24 cellular contexts compared by ENCODE assay signal in genomic region chr7:142379445-142379844, GRCh38.
"Had no signal": no experiment of that assay in that cellular context is flagged by ENCODE, and none has a peak within 500 bp of the region (broad histone marks: within the 10 kb centered on the region; RNA-seq: fewer than 3 reads in every experiment).

No MANE protein-coding gene starts in this region.

- H3K4me3 ChIP-seq: cardiac muscle cell, esophagus squamous epithelium, left ventricle myocardium inferior, skin epidermis, testis had no signal

- H3K27ac ChIP-seq: cardiac muscle cell, esophagus squamous epithelium, left ventricle myocardium inferior, skin epidermis, testis had no signal

- H3K27me3 ChIP-seq: cardiac muscle cell, esophagus squamous epithelium, testis had no signal

- H3K4me3 Mint-ChIP-seq: activated CD4-positive, alpha-beta T cell treated with anti-CD3 and anti-CD28 coated beads for 36 hours; activated naive CD8-positive, alpha-beta T cell treated with anti-CD3 and anti-CD28 coated beads, Interleukin-2, amount 10 ng/mL, durations not matched to agents 7 days and 5 days; activated T-helper 1 cell treated with anti-CD3 and anti-CD28 coated beads, Interleukin-12 subunit alpha, Interleukin-12 subunit beta, Interleukin-2, Interleukin-4 antibody, amounts not matched to agents 30 ng/mL and 10 ng/mL and 1 ng/mL, durations not matched to agents 14 hours and 24 hours and 36 hours; immature natural killer cell; nephron progenitor cell; T-helper 2 cell treated with Interferon-gamma antibody and Interleukin-4, amounts not matched to agents 5 μg/mL and 100 μg/mL, for 36 hours; WTC11 had no signal

- H3K36me3 Mint-ChIP-seq: activated naive CD8-positive, alpha-beta T cell treated with anti-CD3 and anti-CD28 coated beads, Interleukin-2, amount 10 ng/mL, durations not matched to agents 7 days and 5 days; immature natural killer cell; WTC11 had no signal

- ATAC-seq: activated CD4-positive, alpha-beta T cell treated with anti-CD3 and anti-CD28 coated beads for 36 hours; WTC11 had no signal

- DNase-seq: activated CD4-positive, alpha-beta T cell treated with anti-CD3 and anti-CD28 coated beads for 36 hours; activated CD4-positive, alpha-beta T cell treated with anti-CD3 and anti-CD28 coated beads, Interleukin-2, amount 50 U/mL, for 48 hours; activated gamma-delta T cell treated with Interleukin-2 at 50 U/mL for 16 hours; activated naive CD8-positive, alpha-beta T cell treated with anti-CD3 and anti-CD28 coated beads, Interleukin-2, amount 10 ng/mL, durations not matched to agents 7 days and 5 days; activated T-cell treated with anti-CD3 and anti-CD28 coated beads for 4 hours; amygdala; dermis blood vessel endothelial cell; effector memory CD4-positive, alpha-beta T cell; esophagus squamous epithelium; immature natural killer cell; kidney glomerular epithelial cell; left ventricle myocardium inferior; mammary epithelial cell; midbrain; nephron progenitor cell; occipital lobe; stimulated activated CD4-positive, alpha-beta T cell treated with anti-CD3 and anti-CD28 coated beads, Interleukin-15, amount 100 ng/mL, for 24 hours; stimulated activated CD4-positive, alpha-beta T cell treated with anti-CD3 and anti-CD28 coated beads, Interleukin-2, amount 100 ng/mL, for 48 hours; testis had no signal

- H3K36me3 ChIP-seq: cardiac muscle cell, esophagus squamous epithelium, left ventricle myocardium inferior had no signal

- H3K27ac Mint-ChIP-seq: activated CD4-positive, alpha-beta T cell treated with anti-CD3 and anti-CD28 coated beads for 36 hours; activated naive CD8-positive, alpha-beta T cell treated with anti-CD3 and anti-CD28 coated beads, Interleukin-2, amount 10 ng/mL, durations not matched to agents 7 days and 5 days; activated T-helper 1 cell treated with anti-CD3 and anti-CD28 coated beads, Interleukin-12 subunit alpha, Interleukin-12 subunit beta, Interleukin-2, Interleukin-4 antibody, amounts not matched to agents 30 ng/mL and 10 ng/mL and 1 ng/mL, durations not matched to agents 14 hours and 24 hours and 36 hours; immature natural killer cell; nephron progenitor cell; T-helper 2 cell treated with Interferon-gamma antibody and Interleukin-4, amounts not matched to agents 5 μg/mL and 100 μg/mL, for 36 hours; WTC11 had no signal

- H3K9me3 Mint-ChIP-seq: activated naive CD8-positive, alpha-beta T cell treated with anti-CD3 and anti-CD28 coated beads, Interleukin-2, amount 10 ng/mL, durations not matched to agents 7 days and 5 days; activated T-helper 1 cell treated with anti-CD3 and anti-CD28 coated beads, Interleukin-12 subunit alpha, Interleukin-12 subunit beta, Interleukin-2, Interleukin-4 antibody, amounts not matched to agents 30 ng/mL and 10 ng/mL and 1 ng/mL, durations not matched to agents 14 hours and 24 hours and 36 hours; immature natural killer cell; nephron progenitor cell; T-helper 2 cell treated with Interferon-gamma antibody and Interleukin-4, amounts not matched to agents 5 μg/mL and 100 μg/mL, for 36 hours; WTC11 had no signal

- H3K9me3 ChIP-seq: esophagus squamous epithelium, left ventricle myocardium inferior, testis had no signal

- H3K4me1 ChIP-seq: left ventricle myocardium inferior, testis had no signal
